In genomic region chr3:165915104-165915503, GRCh38 we compare ENCODE assay signal across 3 cellular contexts.
DNase-seq lines count a peak whose midpoint lies in the region; ATAC-seq, FAIRE-seq and TF ChIP-seq lines count a peak whose summit lies in the region.
"Not testable (repeated sequence)": the region's sequence is repeated elsewhere in the genome, so short reads cannot be mapped to it uniquely, and the experiment has no call there.

No MANE protein-coding gene starts in this region.

- not testable (repeated sequence) for TF ChIP-seq CTCF in HEK293 (tag by site-specific recombination; IDR thresholded peaks at IDR 0.05); K562 (IDR thresholded peaks at IDR 0.05 in 2 of 3, conservative IDR thresholded peaks at IDR 0.05 in 1 of 3; ENCODE audit: insufficient read depth in 2 of 3, low read depth in 1 of 3, low read length in 3 of 3); HepG2 (CRISPR knock-in tag; IDR thresholded peaks at IDR 0.05)

- H3K9ac ChIP-seq in K562 (ENCODE audit: insufficient read depth in 1 of 2, low read depth in 2 of 2, low read length in 2 of 2); HepG2 (ENCODE audit: insufficient read depth, low read depth, low read length): not testable (repeated sequence)

- 0 out of 2 replicates have a peak, but pooled peaks have one; percentile 32 for TF ChIP-seq POLR2A in K562 (conservative IDR thresholded peaks at IDR 0.05)
- TF ChIP-seq POLR2A in HepG2 (IDR thresholded peaks at IDR 0.05; ENCODE audit: insufficient read depth in 1 of 2, low read depth in 2 of 2, low read length in 2 of 2), result not testable (repeated sequence)

- in situ Hi-C loops in K562 (cut with MboI); HepG2 (cut with HindIII; ENCODE audit: extremely low pct_ligation_motif_present, low pct_unique_long_range_greater_than_20kb): not testable (repeated sequence)

- intact Hi-C loops in K562 (cut with micrococcal nuclease), result loop anchor here (5.0 kb wide), 1 partner anchor 1817 kb away; the partner anchor contains the start of gene PDCD10
- intact Hi-C loops in HepG2 (cut with micrococcal nuclease; ENCODE audit: unreplicated experiment), result not testable (repeated sequence)

- not testable (repeated sequence) for ATAC-seq in K562, HepG2

- CTCF ChIA-PET in HEK293 (lab: Yijun Ruan, JAX); K562 (lab: Yijun Ruan, JAX; ENCODE audit: low intra/inter-chr PET ratio); HepG2 (lab: Yijun Ruan, JAX; ENCODE audit: low intra/inter-chr PET ratio, low total read pairs): not testable (repeated sequence)

- not testable (repeated sequence) for H3K9me1 ChIP-seq in K562 (ENCODE audit: control insufficient read depth, insufficient read depth, low read length)

- H3K4me3 ChIP-seq in HEK293 (ENCODE audit: low read depth, low read length); K562; HepG2 (replicated peaks in 1 of 3; ENCODE audit: insufficient read depth in 1 of 3, low read depth in 2 of 3, low read length in 3 of 3): not testable (repeated sequence)

- DNase-seq in K562 (ENCODE audit: extremely low read depth in 1 of 4, low spot score in 3 of 4); HepG2 (ENCODE audit: low spot score): not testable (repeated sequence)

- not testable (repeated sequence) for TF ChIP-seq RAD21 in K562 (CRISPR knock-in tag; conservative IDR thresholded peaks at IDR 0.05 in 1 of 2, IDR thresholded peaks at IDR 0.05 in 1 of 2); HepG2 (CRISPR knock-in tag; IDR thresholded peaks at IDR 0.05)

- H3K27me3 ChIP-seq in K562 (ENCODE audit: control insufficient read depth in 2 of 2, insufficient read depth in 2 of 2, low read length in 2 of 2); HepG2 (ENCODE audit: control insufficient read depth in 1 of 2, insufficient read depth in 2 of 2, low read length in 2 of 2): not testable (repeated sequence)

- H2AFZ ChIP-seq in K562 (ENCODE audit: low read depth, low read length); HepG2 (ENCODE audit: low read length): not testable (repeated sequence)

- peaks cover 45% of the 10 kb centered on the region for H3K79me2 ChIP-seq in K562 (ENCODE audit: control insufficient read depth, insufficient read depth, low read length)
- not testable (repeated sequence) for H3K79me2 ChIP-seq in HepG2 (ENCODE audit: insufficient read depth, low read length)

- POLR2A ChIA-PET in HEK293 (lab: Yijun Ruan, JAX); K562 (lab: Yijun Ruan, JAX); HepG2 (lab: Yijun Ruan, JAX): not testable (repeated sequence)

- H3K4me2 ChIP-seq in K562 (ENCODE audit: insufficient read depth, low read length); HepG2 (ENCODE audit: low read depth, low read length): not testable (repeated sequence)

- not testable (repeated sequence) for H3K4me1 ChIP-seq in HEK293 (ENCODE audit: control insufficient read depth, insufficient read depth, low read length); K562 (replicated peaks in 1 of 2; ENCODE audit: control insufficient read depth in 2 of 2, insufficient read depth in 2 of 2, low read length in 2 of 2); HepG2 (ENCODE audit: insufficient read depth, low read length)

- not testable (repeated sequence) for H4K20me1 ChIP-seq in K562 (replicated peaks; ENCODE audit: control insufficient read depth, insufficient read depth, low read length); HepG2 (ENCODE audit: insufficient read depth, low read length)

- not testable (repeated sequence) for FAIRE-seq in K562 (lab: Jason Lieb, UNC); HepG2 (lab: Jason Lieb, UNC)

- not testable (repeated sequence) for TF ChIP-seq EP300 in K562 (IDR thresholded peaks at IDR 0.05; ENCODE audit: low read length); HepG2 (IDR thresholded peaks at IDR 0.05; ENCODE audit: low read depth in 2 of 2, low read length in 2 of 2); HepG2 (CRISPR knock-in tag; IDR thresholded peaks at IDR 0.05; ENCODE audit: borderline replicate concordance)

- H3K9me3 ChIP-seq in HEK293 (ENCODE audit: control insufficient read depth, insufficient read depth, low read depth, low read length); K562 (replicated peaks; ENCODE audit: control insufficient read depth, insufficient read depth, low read depth, low read length); HepG2 (ENCODE audit: low read length): not testable (repeated sequence)

- not testable (repeated sequence) for H3K27ac ChIP-seq in HEK293 (ENCODE audit: extremely low read depth, low read depth, low read length); K562 (ENCODE audit: extremely low read depth, low read depth, low read length); HepG2 (ENCODE audit: extremely low read length, insufficient read depth, low read length)

- not testable (repeated sequence) for BruUV-seq in K562 (replicated peaks; lab: Mats Ljungman, UMichigan); HepG2 (replicated peaks; lab: Mats Ljungman, UMichigan)

- not testable (repeated sequence) for H3K36me3 ChIP-seq in HEK293 (ENCODE audit: control insufficient read depth in 2 of 2, insufficient read depth in 1 of 2, low read length in 2 of 2); K562 (ENCODE audit: control insufficient read depth, insufficient read depth, low read length); HepG2 (replicated peaks in 1 of 2; ENCODE audit: control insufficient read depth in 1 of 2, insufficient read depth in 2 of 2, low read length in 2 of 2)

TF ChIP-seq in K562, 482 proteins besides CTCF, POLR2A, EP300 and RAD21:
- TF ChIP-seq KDM1A (IDR thresholded peaks at IDR 0.05) (peak; percentile 35 to 56; a peak in 2 of 4 replicates), RBM25 (IDR thresholded peaks at IDR 0.05; ENCODE audit: low read depth, low read length, severe bottlenecking) (peak; percentile 67), BCOR (IDR thresholded peaks at IDR 0.05) (peak; percentile 79), POLR2AphosphoS5 (IDR thresholded peaks at IDR 0.05; ENCODE audit: control insufficient read depth, insufficient read depth, low read depth, low read length) (0 out of 2 replicates have a peak, but pooled peaks have one; percentile 9), ZNF146 (CRISPR knock-in tag; IDR thresholded peaks at IDR 0.05; ENCODE audit: unreplicated experiment) (peak; percentile 98)

TF ChIP-seq in HepG2, 621 proteins besides CTCF, POLR2A, EP300 and RAD21:
- TF ChIP-seq MNT (IDR thresholded peaks at IDR 0.05), result peak; percentile 74
TF ChIP-seq in HepG2: peak in this region for 1; not testable (repeated sequence) for 620.
